Comparison of ENCODE assay signal across 19 cellular contexts in the genomic region with DNA sequence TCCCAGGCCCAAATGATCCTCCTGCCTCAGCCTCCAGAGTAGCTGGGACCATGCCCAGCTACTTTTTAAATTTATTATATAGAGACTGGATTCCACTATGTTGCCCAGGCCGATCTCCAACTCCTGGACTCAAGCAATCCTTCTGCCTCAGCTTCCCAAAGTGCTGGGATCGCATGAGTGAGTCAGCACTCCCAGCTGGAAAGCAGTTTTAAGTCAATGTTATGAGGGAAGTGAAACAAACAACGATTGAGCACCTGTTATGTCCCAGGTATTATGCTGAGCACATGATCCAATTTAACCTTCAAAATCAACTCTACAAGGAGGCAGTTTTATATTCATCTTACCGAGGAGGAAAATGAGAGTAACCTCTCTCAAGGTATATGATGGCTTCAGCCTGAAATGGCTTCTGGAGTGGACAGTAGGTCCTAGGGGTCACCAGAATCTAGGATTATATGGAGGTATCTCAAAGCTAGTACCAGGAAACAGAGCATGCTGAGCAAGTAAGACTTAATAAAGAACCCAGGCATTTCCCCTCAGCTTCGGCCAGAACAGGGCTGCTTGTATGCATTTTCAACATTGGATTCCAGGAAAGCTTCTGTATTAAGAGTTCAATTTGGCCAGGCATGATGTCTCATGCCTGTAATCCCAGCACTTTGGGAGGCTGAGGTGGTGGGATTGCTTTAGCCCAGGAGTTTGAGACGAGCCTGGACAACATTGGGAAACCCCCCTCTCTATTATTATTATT. TPM values are rescaled to one million over a fixed set of nuclear protein-coding genes. Genes with fewer than 3 reads are reported as not detected.
A peak's percentile ranks its signal among the peaks of the same experiment; 100 is the strongest.
DNase-seq lines count a peak whose midpoint lies in the region; FAIRE-seq and TF ChIP-seq lines count a peak whose summit lies in the region.
"Had no signal": no experiment of that assay in that cellular context is flagged by ENCODE, and none has a peak within 500 bp of the region (broad histone marks: within the 10 kb centered on the region; RNA-seq: fewer than 3 reads in every experiment).

No MANE protein-coding gene starts in this region.

- H3K18ac ChIP-seq in mesenchymal stem cell (ENCODE audit: low read depth in 1 of 2, low read length in 2 of 2), result no peak overlapping the region

- H3K36me3 Mint-ChIP-seq in chondrocyte (ENCODE audit: low read depth) (no peaks in the 10 kb centered on the region), nephron progenitor cell (ENCODE audit: low read depth) (no peaks in the 10 kb centered on the region)
- H3K36me3 Mint-ChIP-seq: CD4-positive, alpha-beta memory T cell had no signal

- H2BK12ac ChIP-seq in mesenchymal stem cell (ENCODE audit: low read length in 2 of 2), result peak overlapping the region in 1 of 2 experiments; percentile 61

- H3K14ac ChIP-seq in mesenchymal stem cell (ENCODE audit: low read length in 2 of 2), result no peak overlapping the region

- H3F3A ChIP-seq in smooth muscle cell (ENCODE audit: low read depth), result no peaks in the 10 kb centered on the region

- H3K4ac ChIP-seq in mesenchymal stem cell (ENCODE audit: low read depth in 1 of 2, low read length in 2 of 2), result no peak overlapping the region

- H4K91ac ChIP-seq in mesenchymal stem cell (ENCODE audit: low read length), result no peak overlapping the region

- peak overlapping the region; percentile 71 for H2BK5ac ChIP-seq in mesenchymal stem cell (ENCODE audit: low read depth, low read length, poor library complexity, severe bottlenecking)

- no peak for TF ChIP-seq CTCF in 22Rv1 (IDR thresholded peaks at IDR 0.05)
- TF ChIP-seq CTCF in chondrocyte (IDR thresholded peaks at IDR 0.05), result no peak
- no peak for TF ChIP-seq CTCF in nephron progenitor cell (IDR thresholded peaks at IDR 0.05)
- TF ChIP-seq CTCF in smooth muscle cell (IDR thresholded peaks at IDR 0.05; ENCODE audit: borderline replicate concordance, insufficient read depth, poor library complexity, severe bottlenecking), result no peak

- H3K4me2 ChIP-seq in mesenchymal stem cell (ENCODE audit: low read length, poor library complexity, severe bottlenecking) (no peak overlapping the region), smooth muscle cell (no peak overlapping the region)
- H3K4me2 ChIP-seq: KMS-11, SK-N-SH had no signal

- peak overlapping the region; percentile 82 for H2AK5ac ChIP-seq in mesenchymal stem cell (ENCODE audit: low read length, severe bottlenecking)

- no peak overlapping the region for H3K23ac ChIP-seq in mesenchymal stem cell (ENCODE audit: low read length in 2 of 2)

- no peaks in the 10 kb centered on the region for H4K20me1 ChIP-seq in smooth muscle cell (ENCODE audit: low read depth)

- no peak overlapping the region for H2AFZ ChIP-seq in mesenchymal stem cell (ENCODE audit: low read depth, low read length)
- no peak overlapping the region for H2AFZ ChIP-seq in smooth muscle cell (ENCODE audit: low read depth)

- H3K9me3 Mint-ChIP-seq in chondrocyte (ENCODE audit: low read depth) (peaks cover 3% of the 10 kb centered on the region), nephron progenitor cell (peaks cover 4% of the 10 kb centered on the region)

- H3K4me3 ChIP-seq in mesenchymal stem cell (ENCODE audit: insufficient read depth in 1 of 2, low read depth in 1 of 2, low read length in 2 of 2), result no peak overlapping the region
- H3K4me3 ChIP-seq in smooth muscle cell, result no peak overlapping the region

- H4K8ac ChIP-seq in mesenchymal stem cell (ENCODE audit: low read length), result no peak overlapping the region

- H3K4me3 Mint-ChIP-seq in chondrocyte (ENCODE audit: unreplicated experiment) (no peak overlapping the region), nephron progenitor cell (no peak overlapping the region)
- H3K4me3 Mint-ChIP-seq: CD4-positive, alpha-beta memory T cell had no signal

- peak overlapping the region; percentile 96 for H3K27ac ChIP-seq in 22Rv1
- peak overlapping the region; percentile 22 for H3K27ac ChIP-seq in mesenchymal stem cell (ENCODE audit: low read length, poor library complexity, severe bottlenecking)
- no peak overlapping the region for H3K27ac ChIP-seq in smooth muscle cell (ENCODE audit: low read depth)
- H3K27ac ChIP-seq: KMS-11 had no signal

- no peak overlapping the region for H2BK120ac ChIP-seq in mesenchymal stem cell (ENCODE audit: low read depth, low read length)

- H3K4me1 ChIP-seq in mesenchymal stem cell (ENCODE audit: control insufficient read depth, insufficient read depth, low read depth, low read length), result peaks cover 21% of the 10 kb centered on the region
- peaks cover 32% of the 10 kb centered on the region for H3K4me1 ChIP-seq in smooth muscle cell (ENCODE audit: low read depth)

- H3K9ac ChIP-seq in mesenchymal stem cell (ENCODE audit: low read length) (no peak overlapping the region), smooth muscle cell (ENCODE audit: low read depth) (no peak overlapping the region)
- H3K9ac ChIP-seq: KMS-11, SK-N-SH had no signal

- no peak overlapping the region for H2BK15ac ChIP-seq in mesenchymal stem cell (ENCODE audit: low read depth, poor library complexity, severe bottlenecking)

- WGBS in mesenchymal stem cell, result 85% methylated on average over 4 of the region's 6 CpGs
- 81% methylated on average over 6 of the region's 6 CpGs for WGBS in smooth muscle cell (ENCODE audit: low lambda C conversion rate)

- DNase-seq in GM12891 (ENCODE audit: insufficient read length, low spot score) (no peak), chondrocyte (ENCODE audit: low spot score) (no peak), mesenchymal stem cell (no peak), nephron progenitor cell (no peak), smooth muscle cell (lab: John Stamatoyannopoulos, UW; ENCODE audit: unreplicated experiment) (no peak), DMS153 (lab: John Stamatoyannopoulos, UW) (no peak)
- DNase-seq in activated T-cell treated with anti-CD3 and anti-CD28 coated beads, Interleukin-2, amount 50 U/mL, for 1 hour, result no peak
- DNase-seq: AML-193; CD4-positive, alpha-beta memory T cell; GF-D8; NCI-H1092; NCI-H2107; NCI-H2227 treated with DMSO at 0.1 percent for 48 hours; NCI-H524; SHP77; SK-N-SH had no signal

- FAIRE-seq in GM12891 (lab: Jason Lieb, UNC), result no peak

- no peaks in the 10 kb centered on the region for H3K9me3 ChIP-seq in mesenchymal stem cell (ENCODE audit: control insufficient read depth, low read length)
- H3K9me3 ChIP-seq in smooth muscle cell (replicated peaks; ENCODE audit: low read depth), result no peaks in the 10 kb centered on the region
- H3K9me3 ChIP-seq: SK-N-SH had no signal

- H3K27ac Mint-ChIP-seq in chondrocyte (ENCODE audit: unreplicated experiment) (peak overlapping the region; percentile 73), nephron progenitor cell (no peak overlapping the region)

- no peaks in the 10 kb centered on the region for H3K79me1 ChIP-seq in mesenchymal stem cell (replicated peaks; ENCODE audit: low read length, poor library complexity, severe bottlenecking)

- TF ChIP-seq POLR2A in GM12891 (IDR thresholded peaks at IDR 0.05; ENCODE audit: low read depth, low read length), result no peak

- peaks cover 0 to 35% of the 10 kb centered on the region in 2 experiments for H3K27me3 ChIP-seq in mesenchymal stem cell (ENCODE audit: control insufficient read depth in 1 of 2, insufficient read depth in 1 of 2, low read length in 2 of 2)
- H3K27me3 ChIP-seq in smooth muscle cell (ENCODE audit: low read depth), result no peaks in the 10 kb centered on the region

- H3K79me2 ChIP-seq in smooth muscle cell (ENCODE audit: low read depth), result no peaks in the 10 kb centered on the region

- H3K27me3 Mint-ChIP-seq in chondrocyte (ENCODE audit: low read depth) (no peaks in the 10 kb centered on the region), nephron progenitor cell (ENCODE audit: low read depth, poor library complexity) (peaks cover 11% of the 10 kb centered on the region)

- H3K4me1 Mint-ChIP-seq in chondrocyte (ENCODE audit: low read depth) (peaks cover 67% of the 10 kb centered on the region), nephron progenitor cell (peaks cover 46% of the 10 kb centered on the region)
- H3K4me1 Mint-ChIP-seq: CD4-positive, alpha-beta memory T cell had no signal

- H3K36me3 ChIP-seq in mesenchymal stem cell (ENCODE audit: control insufficient read depth in 1 of 2, insufficient read depth in 2 of 2, low read depth in 1 of 2, low read length in 2 of 2) (no peaks in the 10 kb centered on the region), smooth muscle cell (ENCODE audit: low read depth) (no peaks in the 10 kb centered on the region)

TF ChIP-seq in GM12891, 5 proteins besides CTCF, POLR2A, EP300 and RAD21:
- no peak for TF ChIP-seq POLR2AphosphoS5 (IDR thresholded peaks at IDR 0.05; ENCODE audit: low read depth, low read length)
- 0 out of 2 replicates have a peak, but pooled peaks have one; percentile 12 for TF ChIP-seq SPI1 (IDR thresholded peaks at IDR 0.05; ENCODE audit: low read depth, low read length)

RNA-seq across cellular contexts. Expression of a gene that starts 55.0 kb away (rescaled TPM):
- 0.65 TPM for polyA plus RNA-seq in GM12891 (2012; ENCODE audit: low read depth, missing spikeins)
- total RNA-seq in chondrocyte (10.6 to 17.6 TPM (median 16.9 TPM) in 3 replicates), smooth muscle cell (20.0 and 22.0 TPM in 2 replicates)
- polyA plus RNA-seq in mesenchymal stem cell (2013, experiment 1 of 2), result 3.7 TPM
- polyA plus RNA-seq in mesenchymal stem cell (2013, experiment 2 of 2), result 3.2 TPM
- 8.2 and 18.6 TPM in 2 replicates for polyA plus RNA-seq in smooth muscle cell
- total RNA-seq: A673 had no signal
- polyA plus RNA-seq: CD4-positive, alpha-beta memory T cell had no signal
